In genomic region chr20:64052326-64052722, GRCh38 we compare ENCODE assay signal across 24 cellular contexts. TPM values are rescaled to one million over a fixed set of nuclear protein-coding genes. Genes with fewer than 3 reads are reported as not detected.
DNase-seq lines count a peak whose midpoint lies in the region; ATAC-seq and TF ChIP-seq lines count a peak whose summit lies in the region.
"Had no signal": no experiment of that assay in that cellular context is flagged by ENCODE, and none has a peak within 500 bp of the region (broad histone marks: within the 10 kb centered on the region; RNA-seq: fewer than 3 reads in every experiment).

No MANE protein-coding gene starts in this region.

- ATAC-seq in GM21515 (IDR thresholded peaks at IDR 0.05; ENCODE audit: unreplicated experiment) = no peak
- ATAC-seq in GM21825 (IDR thresholded peaks at IDR 0.05; ENCODE audit: unreplicated experiment) = no peak
- ATAC-seq: activated naive CD4-positive, alpha-beta T cell treated with anti-CD3 and anti-CD28 coated beads, Interleukin-2, amount 50 U/mL, for 72 hours; activated T-helper 17 cell treated with anti-CD3 and anti-CD28 coated beads, Interleukin-2, amount 50 U/mL, for 72 hours; left colon had no signal

- H3K36me3 ChIP-seq in HEK293 (ENCODE audit: control insufficient read depth in 2 of 2, insufficient read depth in 1 of 2, low read length in 2 of 2) = peaks cover 0 to 5% of the 10 kb centered on the region in 2 experiments; a peak in 1 of 3 replicates
- no peaks in the 10 kb centered on the region for H3K36me3 ChIP-seq in adrenal gland (replicated peaks in 1 of 2)
- H3K36me3 ChIP-seq in liver (ENCODE audit: control insufficient read depth in 4 of 4, insufficient read depth in 3 of 4, low read depth in 1 of 4, low read length in 3 of 4) = no peaks in the 10 kb centered on the region

- TF ChIP-seq CTCF in HEK293 (tag by site-specific recombination; IDR thresholded peaks at IDR 0.05) = no peak
- TF ChIP-seq CTCF in adrenal gland (IDR thresholded peaks at IDR 0.05) = no peak
- no peak for TF ChIP-seq CTCF in liver (IDR thresholded peaks at IDR 0.05; ENCODE audit: low read depth, low read length, missing input control)

- intact Hi-C loops in adrenal gland (cut with DNase I) = no loop called here

- H3K27ac ChIP-seq in HEK293 (ENCODE audit: extremely low read depth, low read depth, low read length) (no peak overlapping the region), adrenal gland (peak overlapping the region in 4 of 5 donors; percentile 7 to 80 (median 20)), liver (ENCODE audit: low read depth in 1 of 2, low read length in 2 of 2) (peak overlapping the region; percentile 9 to 54), skin epidermis (peak overlapping the region in 19 of 21 experiments; percentile 1 to 85 (median 51))
- H3K27ac ChIP-seq: C4-2B had no signal

- no peak for TF ChIP-seq POLR2A in adrenal gland (IDR thresholded peaks at IDR 0.05)

- TF ChIP-seq RAD21 in liver (IDR thresholded peaks at IDR 0.05) = no peak

- peaks cover 58% of the 10 kb centered on the region for H3K27me3 ChIP-seq in adrenal gland
- peaks cover 0 to 11% (median 1%) of the 10 kb centered on the region in 4 donors for H3K27me3 ChIP-seq in liver (ENCODE audit: control insufficient read depth in 4 of 4, insufficient read depth in 4 of 4, low read length in 3 of 4)

- POLR2A ChIA-PET in HEK293 (lab: Yijun Ruan, JAX) = no interaction called here

- WGBS in adrenal gland, 4 donors = 60 to 87% (median 73%) methylated on average over 1 to 10 of the region's 10 CpGs
- WGBS in liver = 86% methylated on average over 10 of the region's 10 CpGs

- H3K4me3 ChIP-seq in HEK293 (ENCODE audit: low read depth, low read length) = no peak overlapping the region
- H3K4me3 ChIP-seq in adrenal gland = no peak overlapping the region
- no peak overlapping the region for H3K4me3 ChIP-seq in liver (ENCODE audit: low read depth in 1 of 3, low read length in 3 of 3)
- no peak overlapping the region for H3K4me3 ChIP-seq in skin epidermis

- H3K4me1 ChIP-seq in HEK293 (ENCODE audit: control insufficient read depth, insufficient read depth, low read length) (peaks cover 6% of the 10 kb centered on the region), adrenal gland (replicated peaks in 1 of 2) (no peaks in the 10 kb centered on the region), liver (ENCODE audit: control insufficient read depth in 4 of 4, insufficient read depth in 4 of 4, low read length in 3 of 4) (peaks cover 0 to 14% (median 2%) of the 10 kb centered on the region in 4 donors)

- H3K9ac ChIP-seq in liver (ENCODE audit: low read depth in 1 of 2, low read length in 2 of 2) = no peak overlapping the region

- DNase-seq in adrenal gland (no peak), GF-D8 (lab: John Stamatoyannopoulos, UW) (no peak), COR-L47 (lab: John Stamatoyannopoulos, UW) (no peak)
- DNase-seq: HCEC 1CT; head of caudate nucleus; left colon; NCI-H1092 treated with DMSO at 0.1 percent for 48 hours; NCI-H1930; NCI-H526; RPMI8226; small intestine; stimulated activated CD4-positive, alpha-beta T cell treated with anti-CD3 and anti-CD28 coated beads, Interleukin-2, amount 100 ng/mL, for 24 hours had no signal

- no peaks in the 10 kb centered on the region for H3K9me3 ChIP-seq in HEK293 (ENCODE audit: control insufficient read depth, insufficient read depth, low read depth, low read length)
- H3K9me3 ChIP-seq in adrenal gland (replicated peaks in 1 of 3) = no peaks in the 10 kb centered on the region
- H3K9me3 ChIP-seq in liver (ENCODE audit: control insufficient read depth in 4 of 4, low read length in 3 of 4) = no peaks in the 10 kb centered on the region

- CTCF ChIA-PET in HEK293 (lab: Yijun Ruan, JAX) = interaction anchor here (0.6 to 3.0 kb wide), 5 partner anchors 10 to 78 kb away, joined by 3 to 19 read pairs (median 3); partner anchors contain the start of gene TCEA2

TF ChIP-seq in HEK293, 187 proteins besides CTCF, POLR2A, EP300 and RAD21:
- 0 out of 2 replicates have a peak, but pooled peaks have one; percentile 9 for TF ChIP-seq GLIS2 (tag by site-specific recombination; IDR thresholded peaks at IDR 0.05)
- no peak for TF ChIP-seq ZNF513 (tag by site-specific recombination; IDR thresholded peaks at IDR 0.05)
- no peak for TF ChIP-seq ZNF544 (tag by site-specific recombination; IDR thresholded peaks at IDR 0.05)
- no peak for TF ChIP-seq ZNF670 (tag by site-specific recombination; IDR thresholded peaks at IDR 0.05; ENCODE audit: low read depth)
- no peak for TF ChIP-seq ZFHX2 (tag by site-specific recombination; conservative IDR thresholded peaks at IDR 0.05)
- TF ChIP-seq SP3 (tag by site-specific recombination; IDR thresholded peaks at IDR 0.05) = no peak

TF ChIP-seq in liver, 16 proteins besides CTCF, POLR2A, EP300 and RAD21:
- no peak for TF ChIP-seq YY1 (IDR thresholded peaks at IDR 0.05)
- no peak for TF ChIP-seq MAX (IDR thresholded peaks at IDR 0.05)
- TF ChIP-seq EGR1 (IDR thresholded peaks at IDR 0.05; ENCODE audit: low read depth in 2 of 2) = no peak
- TF ChIP-seq, protein P1, sequence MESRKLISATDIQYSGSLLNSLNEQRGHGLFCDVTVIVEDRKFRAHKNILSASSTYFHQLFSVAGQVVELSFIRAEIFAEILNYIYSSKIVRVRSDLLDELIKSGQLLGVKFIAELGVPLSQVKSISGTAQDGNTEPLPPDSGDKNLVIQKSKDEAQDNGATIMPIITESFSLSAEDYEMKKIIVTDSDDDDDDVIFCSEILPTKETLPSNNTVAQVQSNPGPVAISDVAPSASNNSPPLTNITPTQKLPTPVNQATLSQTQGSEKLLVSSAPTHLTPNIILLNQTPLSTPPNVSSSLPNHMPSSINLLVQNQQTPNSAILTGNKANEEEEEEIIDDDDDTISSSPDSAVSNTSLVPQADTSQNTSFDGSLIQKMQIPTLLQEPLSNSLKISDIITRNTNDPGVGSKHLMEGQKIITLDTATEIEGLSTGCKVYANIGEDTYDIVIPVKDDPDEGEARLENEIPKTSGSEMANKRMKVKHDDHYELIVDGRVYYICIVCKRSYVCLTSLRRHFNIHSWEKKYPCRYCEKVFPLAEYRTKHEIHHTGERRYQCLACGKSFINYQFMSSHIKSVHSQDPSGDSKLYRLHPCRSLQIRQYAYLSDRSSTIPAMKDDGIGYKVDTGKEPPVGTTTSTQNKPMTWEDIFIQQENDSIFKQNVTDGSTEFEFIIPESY (IDR thresholded peaks at IDR 0.05) = no peak
- TF ChIP-seq HNF4A (conservative IDR thresholded peaks at IDR 0.05) = no peak
- no peak for TF ChIP-seq GABPA (IDR thresholded peaks at IDR 0.05 in 1 of 2, conservative IDR thresholded peaks at IDR 0.05 in 1 of 2)
- no peak for TF ChIP-seq NR2F2 (IDR thresholded peaks at IDR 0.05)
- TF ChIP-seq, protein P2, sequence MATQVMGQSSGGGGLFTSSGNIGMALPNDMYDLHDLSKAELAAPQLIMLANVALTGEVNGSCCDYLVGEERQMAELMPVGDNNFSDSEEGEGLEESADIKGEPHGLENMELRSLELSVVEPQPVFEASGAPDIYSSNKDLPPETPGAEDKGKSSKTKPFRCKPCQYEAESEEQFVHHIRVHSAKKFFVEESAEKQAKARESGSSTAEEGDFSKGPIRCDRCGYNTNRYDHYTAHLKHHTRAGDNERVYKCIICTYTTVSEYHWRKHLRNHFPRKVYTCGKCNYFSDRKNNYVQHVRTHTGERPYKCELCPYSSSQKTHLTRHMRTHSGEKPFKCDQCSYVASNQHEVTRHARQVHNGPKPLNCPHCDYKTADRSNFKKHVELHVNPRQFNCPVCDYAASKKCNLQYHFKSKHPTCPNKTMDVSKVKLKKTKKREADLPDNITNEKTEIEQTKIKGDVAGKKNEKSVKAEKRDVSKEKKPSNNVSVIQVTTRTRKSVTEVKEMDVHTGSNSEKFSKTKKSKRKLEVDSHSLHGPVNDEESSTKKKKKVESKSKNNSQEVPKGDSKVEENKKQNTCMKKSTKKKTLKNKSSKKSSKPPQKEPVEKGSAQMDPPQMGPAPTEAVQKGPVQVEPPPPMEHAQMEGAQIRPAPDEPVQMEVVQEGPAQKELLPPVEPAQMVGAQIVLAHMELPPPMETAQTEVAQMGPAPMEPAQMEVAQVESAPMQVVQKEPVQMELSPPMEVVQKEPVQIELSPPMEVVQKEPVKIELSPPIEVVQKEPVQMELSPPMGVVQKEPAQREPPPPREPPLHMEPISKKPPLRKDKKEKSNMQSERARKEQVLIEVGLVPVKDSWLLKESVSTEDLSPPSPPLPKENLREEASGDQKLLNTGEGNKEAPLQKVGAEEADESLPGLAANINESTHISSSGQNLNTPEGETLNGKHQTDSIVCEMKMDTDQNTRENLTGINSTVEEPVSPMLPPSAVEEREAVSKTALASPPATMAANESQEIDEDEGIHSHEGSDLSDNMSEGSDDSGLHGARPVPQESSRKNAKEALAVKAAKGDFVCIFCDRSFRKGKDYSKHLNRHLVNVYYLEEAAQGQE (IDR thresholded peaks at IDR 0.05) = no peak

RNA-seq across cellular contexts. Expression of gene SOX18, which starts 2.9 kb away (rescaled TPM):
- total RNA-seq in adrenal gland (10 to 100 TPM in 5 of 8 donors, 1 to 10 TPM in 3; 3.0 to 45.2 (median 32.2) TPM), liver (1 to 10 TPM; 2.1 to 3.1 TPM)
- polyA plus RNA-seq in adrenal gland (10 to 100 TPM in 2 of 3 donors, under 1 TPM in 1; 0.59 to 51.0 (median 16.2) TPM), liver (1 to 10 TPM; 1.1 to 5.8 TPM)
- total RNA-seq: Daoy, mononuclear cell, neural crest cell, progenitor cell of endocrine pancreas had no signal

RNA-seq across cellular contexts. Expression of gene TCEA2, which starts 10.7 kb away (rescaled TPM):
- total RNA-seq in adrenal gland = 10 to 100 TPM; 12.6 to 78.6 (median 53.7) TPM
- 100 to 1,000 TPM in 2 of 3 donors, 10 to 100 TPM in 1; 19.6 to 184 (median 132) TPM for polyA plus RNA-seq in adrenal gland
- total RNA-seq in liver = 1 to 10 TPM; 4.6 to 6.4 TPM
- polyA plus RNA-seq in liver = 10 to 100 TPM; 17.2 to 22.6 TPM

RNA-seq across cellular contexts. Expression of gene C20orf204, which starts 16.3 kb away (rescaled TPM):
- total RNA-seq in adrenal gland = 1 to 10 TPM in 2 of 8 donors, under 1 TPM in 6; 0.13 to 1.9 (median 0.42) TPM
- polyA plus RNA-seq in adrenal gland = 1 to 10 TPM in 2 of 3 donors, under 1 TPM in 1; 0.05 to 4.8 (median 1.6) TPM
- total RNA-seq in liver = under 1 TPM; 0.14 to 0.59 TPM
- polyA plus RNA-seq in liver = under 1 TPM; 0.07 to 0.10 TPM

RNA-seq across cellular contexts. Expression of gene RGS19, which starts 27.0 kb away (rescaled TPM):
- total RNA-seq in adrenal gland = 10 to 100 TPM; 12.5 to 42.0 (median 17.6) TPM
- 10 to 100 TPM in 2 of 3 donors, 1 to 10 TPM in 1; 3.0 to 13.5 (median 12.4) TPM for polyA plus RNA-seq in adrenal gland
- total RNA-seq in liver = 10 to 100 TPM in 1 of 2 donors, 1 to 10 TPM in 1; 6.7 to 12.9 TPM
- polyA plus RNA-seq in liver = 1 to 10 TPM; 4.9 to 5.9 TPM

RNA-seq across cellular contexts. Expression of gene OPRL1, which starts 27.6 kb away (rescaled TPM):
- total RNA-seq in adrenal gland (1 to 10 TPM; 1.6 to 5.7 (median 3.1) TPM), liver (under 1 TPM; 0.42 to 0.79 TPM)
- polyA plus RNA-seq in adrenal gland (1 to 10 TPM in 1 of 3 donors, under 1 TPM in 2; 0.24 to 1.6 (median 0.88) TPM), liver (under 1 TPM; 0.04 to 0.28 TPM)
